Comparison of ENCODE assay signal across 20 cellular contexts in genomic region chr4:3598695-3599227, GRCh38.
"Had no signal": no experiment of that assay in that cellular context is flagged by ENCODE, and none has a peak within 500 bp of the region (broad histone marks: within the 10 kb centered on the region; RNA-seq: fewer than 3 reads in every experiment).

No MANE protein-coding gene starts in this region.

- ATAC-seq: naive thymus-derived CD8-positive, alpha-beta T cell; pancreas; right cardiac atrium; stimulated activated effector memory CD8-positive, alpha-beta T cell treated with anti-CD3 and anti-CD28 coated beads, Interleukin-12 subunit alpha, Interleukin-12 subunit beta, amount 100 ng/mL, for 72 hours had no signal

- H3K27me3 ChIP-seq: neutrophil, pancreas, upper lobe of left lung had no signal

- H3K27ac ChIP-seq: left ventricle myocardium inferior, neutrophil, pancreas, prostate gland, sigmoid colon, spleen, tibial nerve, upper lobe of left lung had no signal

- FAIRE-seq: islet of Langerhans, pancreas, small intestine had no signal

- H3K36me3 ChIP-seq: left ventricle myocardium inferior, neutrophil, pancreas, prostate gland, sigmoid colon, spleen, tibial nerve, upper lobe of left lung had no signal

- H3K4me3 ChIP-seq: left ventricle myocardium inferior, lung, pancreas, prostate gland, sigmoid colon, spleen, tibial nerve, upper lobe of left lung had no signal

- DNase-seq: hypothalamus; immature natural killer cell; left ventricle myocardium inferior; naive thymus-derived CD8-positive, alpha-beta T cell; occipital lobe; pancreas; retina; right cardiac atrium; sigmoid colon; small intestine; spleen; stimulated activated CD4-positive, alpha-beta T cell treated with anti-CD3 and anti-CD28 coated beads, Interleukin-4, amount 100 ng/mL, for 24 hours; stimulated activated naive CD4-positive, alpha-beta T cell; upper lobe of left lung had no signal

- H3K9me3 ChIP-seq: neutrophil, pancreas, prostate gland, sigmoid colon had no signal

- H3K4me1 ChIP-seq: left ventricle myocardium inferior, pancreas, prostate gland, sigmoid colon, spleen, tibial nerve, upper lobe of left lung had no signal
